In genomic region chr2:237617305-237617982, GRCh38 we compare ENCODE assay signal across 10 cellular contexts. TPM values are rescaled to one million over a fixed set of nuclear protein-coding genes. Genes with fewer than 3 reads are reported as not detected.
A peak's percentile ranks its signal among the peaks of the same experiment; 100 is the strongest.
DNase-seq lines count a peak whose midpoint lies in the region; ATAC-seq and TF ChIP-seq lines count a peak whose summit lies in the region.
"Had no signal": no experiment of that assay in that cellular context is flagged by ENCODE, and none has a peak within 500 bp of the region (broad histone marks: within the 10 kb centered on the region; RNA-seq: fewer than 3 reads in every experiment).

No MANE protein-coding gene starts in this region.

- 49 to 69% methylated on average over 5 to 7 of the region's 10 CpGs for WGBS in esophagus squamous epithelium, 2 donors
- WGBS in sigmoid colon, 2 donors: 41 to 72% methylated on average over 10 of the region's 10 CpGs

- TF ChIP-seq POLR2A in esophagus squamous epithelium (IDR thresholded peaks at IDR 0.05) (no peak), sigmoid colon (IDR thresholded peaks at IDR 0.05) (no peak), GM18505 (IDR thresholded peaks at IDR 0.05; ENCODE audit: borderline replicate concordance, extremely low read depth, insufficient read depth, insufficient read length) (no peak)

- no peak for TF ChIP-seq EP300 in sigmoid colon (IDR thresholded peaks at IDR 0.05)

- no peaks in the 10 kb centered on the region for H3K36me3 Mint-ChIP-seq in CD8-positive, alpha-beta T cell

- H3K4me3 Mint-ChIP-seq in CD8-positive, alpha-beta T cell: peak overlapping the region; percentile 67

- H3K27ac Mint-ChIP-seq in CD8-positive, alpha-beta T cell: no peak overlapping the region

- no peak overlapping the region for H3K4me3 ChIP-seq in CD8-positive, alpha-beta T cell (ENCODE audit: low read depth, low read length)
- H3K4me3 ChIP-seq in esophagus squamous epithelium: no peak overlapping the region
- no peak overlapping the region for H3K4me3 ChIP-seq in sigmoid colon
- H3K4me3 ChIP-seq: PC-9 had no signal

- no peak for DNase-seq in CD8-positive, alpha-beta T cell
- peak; percentile 0 for DNase-seq in NCI-H226
- no peak for DNase-seq in esophagus squamous epithelium (lab: John Stamatoyannopoulos, UW)
- no peak for DNase-seq in sigmoid colon
- no peak for DNase-seq in cerebellar nuclear complex (lab: John Stamatoyannopoulos, UW)
- DNase-seq: DMS153 had no signal

- H3K27ac ChIP-seq in CD8-positive, alpha-beta T cell (ENCODE audit: low read depth, low read length): no peak overlapping the region
- H3K27ac ChIP-seq in esophagus squamous epithelium: peak overlapping the region; percentile 41 to 86 (median 78)
- peak overlapping the region; percentile 75 to 92 (median 82) for H3K27ac ChIP-seq in sigmoid colon
- H3K27ac ChIP-seq: PC-9 had no signal

- POLR2A ChIA-PET in CD8-positive, alpha-beta T cell (lab: Charles Lee): interaction anchor here (1.1 kb wide), 1 partner anchor 14 kb away, joined by 5 read pairs; no protein-coding TSS in a partner anchor

- H3K27me3 ChIP-seq in CD8-positive, alpha-beta T cell (ENCODE audit: insufficient read depth, low read length): no peaks in the 10 kb centered on the region
- H3K27me3 ChIP-seq in esophagus squamous epithelium: no peaks in the 10 kb centered on the region
- no peaks in the 10 kb centered on the region for H3K27me3 ChIP-seq in sigmoid colon

- intact Hi-C loops in CD8-positive, alpha-beta T cell (cut with DNase I, micrococcal nuclease): no loop called here
- intact Hi-C loops in esophagus squamous epithelium (cut with DNase I): no loop called here
- intact Hi-C loops in sigmoid colon (cut with DNase I): no loop called here

- peaks cover 40% of the 10 kb centered on the region for H3K4me1 Mint-ChIP-seq in CD8-positive, alpha-beta T cell (ENCODE audit: low read depth)

- H3K4me1 ChIP-seq in CD8-positive, alpha-beta T cell (ENCODE audit: insufficient read depth, low read length): peaks cover 31% of the 10 kb centered on the region
- H3K4me1 ChIP-seq in esophagus squamous epithelium: peaks cover 3 to 35% (median 17%) of the 10 kb centered on the region in 3 donors
- H3K4me1 ChIP-seq in sigmoid colon: peaks cover 0 to 55% (median 39%) of the 10 kb centered on the region in 4 donors

- no peaks in the 10 kb centered on the region for H3K36me3 ChIP-seq in CD8-positive, alpha-beta T cell (ENCODE audit: insufficient read depth, low read length)
- H3K36me3 ChIP-seq in esophagus squamous epithelium (no peaks in the 10 kb centered on the region), sigmoid colon (no peaks in the 10 kb centered on the region)

- CTCF ChIA-PET in CD8-positive, alpha-beta T cell (lab: Charles Lee): interaction anchor here (0.8 kb wide), 1 partner anchor 56 kb away, joined by 3 read pairs; no protein-coding TSS in a partner anchor

- TF ChIP-seq CTCF in CD8-positive, alpha-beta T cell (IDR thresholded peaks at IDR 0.05): no peak
- TF ChIP-seq CTCF in esophagus squamous epithelium (IDR thresholded peaks at IDR 0.05): no peak
- no peak for TF ChIP-seq CTCF in sigmoid colon (IDR thresholded peaks at IDR 0.05)

- no peaks in the 10 kb centered on the region for H3K9me3 ChIP-seq in CD8-positive, alpha-beta T cell (ENCODE audit: low read length)
- H3K9me3 ChIP-seq in esophagus squamous epithelium: no peaks in the 10 kb centered on the region
- no peaks in the 10 kb centered on the region for H3K9me3 ChIP-seq in sigmoid colon

- no peaks in the 10 kb centered on the region for H3K27me3 Mint-ChIP-seq in CD8-positive, alpha-beta T cell (ENCODE audit: low read depth)

- ATAC-seq in CD8-positive, alpha-beta T cell: no peak
- ATAC-seq in HG02870 (IDR thresholded peaks at IDR 0.05; ENCODE audit: unreplicated experiment) (no peak), GM18858 (IDR thresholded peaks at IDR 0.05; ENCODE audit: unreplicated experiment) (no peak), GM18505 (IDR thresholded peaks at IDR 0.05; ENCODE audit: unreplicated experiment) (no peak)

- no peaks in the 10 kb centered on the region for H3K9me3 Mint-ChIP-seq in CD8-positive, alpha-beta T cell

RNA-seq across cellular contexts. Expression of gene LRRFIP1, which starts 9.9 kb away (rescaled TPM):
- 100 to 1,000 TPM; 127 to 128 TPM for total RNA-seq in CD8-positive, alpha-beta T cell
- total RNA-seq in esophagus squamous epithelium (100 to 1,000 TPM in 2 of 4 donors, 10 to 100 TPM in 2; 84.9 to 152 (median 120) TPM), sigmoid colon (100 to 1,000 TPM; 112 to 185 (median 136) TPM)
- 10 to 100 TPM; 42.0 to 73.8 (median 63.3) TPM for polyA plus RNA-seq in sigmoid colon

RNA-seq across cellular contexts. Expression of gene RAB17, which starts 26.9 kb away (rescaled TPM):
- total RNA-seq in CD8-positive, alpha-beta T cell: not detected
- total RNA-seq in esophagus squamous epithelium (10 to 100 TPM in 1 of 4 donors, 1 to 10 TPM in 3; 2.0 to 11.1 (median 6.4) TPM), sigmoid colon (1 to 10 TPM in 1 of 4 donors, under 1 TPM in 3; 0.33 to 2.8 (median 0.45) TPM)
- 10 to 100 TPM; 34.4 to 48.8 (median 38.4) TPM for polyA plus RNA-seq in sigmoid colon

RNA-seq across cellular contexts. Expression of gene PRLH, which starts 51.1 kb away (rescaled TPM):
- total RNA-seq in CD8-positive, alpha-beta T cell: not detected
- total RNA-seq in esophagus squamous epithelium (not detected), sigmoid colon (not detected)
- polyA plus RNA-seq in sigmoid colon: not detected
- total RNA-seq: PC-9 had no signal
